Comparison of ENCODE assay signal across 23 cellular contexts in genomic region chr3:74314696-74315095, GRCh38.
DNase-seq lines count a peak whose midpoint lies in the region; ATAC-seq and TF ChIP-seq lines count a peak whose summit lies in the region.
"Had no signal": no experiment of that assay in that cellular context is flagged by ENCODE, and none has a peak within 500 bp of the region (broad histone marks: within the 10 kb centered on the region; RNA-seq: fewer than 3 reads in every experiment).

No MANE protein-coding gene starts in this region.

- H3K14ac ChIP-seq in IMR-90 (replicated peaks; ENCODE audit: low read depth, low read length), result no peak overlapping the region

- H3K79me1 ChIP-seq in IMR-90 (ENCODE audit: low read depth in 1 of 2, low read length in 2 of 2), result no peaks in the 10 kb centered on the region

- H2BK15ac ChIP-seq in IMR-90 (ENCODE audit: low read depth, low read length), result no peak overlapping the region

- no peak overlapping the region for H2AK5ac ChIP-seq in IMR-90 (ENCODE audit: low read depth, low read length)

- dilution Hi-C loops in IMR-90 (cut with HindIII; ENCODE audit: low sequenced_read_pairs, unreplicated experiment), result no loop called here

- no peak overlapping the region for H2BK120ac ChIP-seq in IMR-90 (ENCODE audit: low read depth, low read length)

- H3K36me3 ChIP-seq in IMR-90 (ENCODE audit: control insufficient read depth, insufficient read depth, low read length), result no peaks in the 10 kb centered on the region
- H3K36me3 ChIP-seq in HAP-1 (replicated peaks), result no peaks in the 10 kb centered on the region
- H3K36me3 ChIP-seq: BLaER1 treated with 17β-estradiol and CSF1 and Interleukin-3, amounts not matched to agents 10 nM and 100 nM; SJSA1 had no signal

- H3K4me3 ChIP-seq in IMR-90 (ENCODE audit: insufficient read depth, low read depth, low read length) (no peak overlapping the region), epithelial cell of esophagus (ENCODE audit: low read length) (no peak overlapping the region), HAP-1 (no peak overlapping the region)
- H3K4me3 ChIP-seq: BLaER1 treated with 17β-estradiol and CSF1 and Interleukin-3, amounts not matched to agents 10 nM and 100 nM; PC-9; SJSA1 had no signal

- H2AK9ac ChIP-seq in IMR-90 (replicated peaks; ENCODE audit: low read depth, low read length, poor library complexity), result no peak overlapping the region

- TF ChIP-seq RAD21 in IMR-90 (IDR thresholded peaks at IDR 0.05; ENCODE audit: low read length), result no peak

- no peak overlapping the region for H3K18ac ChIP-seq in IMR-90 (ENCODE audit: low read depth, low read length)

- no peak overlapping the region for H3K56ac ChIP-seq in IMR-90 (ENCODE audit: extremely low read depth, insufficient read depth, low read length)

- no peak for TF ChIP-seq POLR2A in IMR-90 (IDR thresholded peaks at IDR 0.05; ENCODE audit: low read depth, low read length)

- H4K8ac ChIP-seq in IMR-90 (ENCODE audit: low read depth in 2 of 2, low read length in 2 of 2), result no peak overlapping the region

- H4K91ac ChIP-seq in IMR-90 (ENCODE audit: insufficient read depth, low read depth, low read length), result no peak overlapping the region

- no peaks in the 10 kb centered on the region for H3K9me3 ChIP-seq in IMR-90 (ENCODE audit: control insufficient read depth, insufficient read depth, low read length)
- no peaks in the 10 kb centered on the region for H3K9me3 ChIP-seq in HAP-1
- H3K9me3 ChIP-seq: SJSA1 had no signal

- CTCF ChIA-PET in IMR-90 (lab: Yijun Ruan, JAX), result no interaction called here

- no peak overlapping the region for H3K9ac ChIP-seq in IMR-90 (ENCODE audit: low read depth, low read length)
- H3K9ac ChIP-seq: BLaER1 treated with 17β-estradiol and CSF1 and Interleukin-3, amounts not matched to agents 10 nM and 100 nM; KMS-11 had no signal

- H2AFZ ChIP-seq in IMR-90 (replicated peaks; ENCODE audit: low read length, poor library complexity), result no peak overlapping the region
- H2AFZ ChIP-seq: PC-9 had no signal

- H3K4me1 ChIP-seq in IMR-90 (ENCODE audit: control insufficient read depth, insufficient read depth, low read length) (no peaks in the 10 kb centered on the region), HAP-1 (no peaks in the 10 kb centered on the region)
- H3K4me1 ChIP-seq: BLaER1 treated with 17β-estradiol and CSF1 and Interleukin-3, amounts not matched to agents 10 nM and 100 nM; SJSA1 had no signal

- DNase-seq in ELR (ENCODE audit: low read depth) (peak; percentile 3), IMR-90 (peak; percentile 44), epithelial cell of esophagus (ENCODE audit: low read depth) (peak; percentile 5), kidney tubule cell (ENCODE audit: low spot score) (peak; percentile 26), HAP-1 (ENCODE audit: low spot score in 2 of 2) (no peak), NCI-H526 (lab: John Stamatoyannopoulos, UW) (no peak)
- DNase-seq: AML-193; CD4-positive, alpha-beta T cell; GF-D8; NCI-H1092 treated with DMSO at 0.1 percent for 48 hours; NCI-H1436; NCI-H187 treated with DMSO at 0.1 percent for 48 hours; NCI-H2107; NCI-H524; NCI-H774; PC-9; Right ventricle myocardium superior; RPMI8226 had no signal

- H3K9me1 ChIP-seq in IMR-90 (ENCODE audit: insufficient read depth, low read length), result no peaks in the 10 kb centered on the region

- no peak; the same call in 1 of the 2 replicates for ATAC-seq in IMR-90 (ENCODE audit: low read depth)
- ATAC-seq in GM18502 (IDR thresholded peaks at IDR 0.05; ENCODE audit: poor library complexity, unreplicated experiment), result no peak
- ATAC-seq in HG03159 (IDR thresholded peaks at IDR 0.05; ENCODE audit: unreplicated experiment), result no peak

- WGBS in IMR-90 (ENCODE audit: extremely low coverage in 2 of 2, insufficient read length in 1 of 2), 2 experiments, result no CpG with 5 or more reads among the region's 2 CpGs

- POLR2A ChIA-PET in IMR-90 (lab: Charles Lee; ENCODE audit: unreplicated experiment), result no interaction called here

- intact Hi-C loops in IMR-90 (cut with micrococcal nuclease), result no loop called here

- H2BK5ac ChIP-seq in IMR-90 (ENCODE audit: low read depth, low read length, poor library complexity, severe bottlenecking), result no peak overlapping the region

- no peak overlapping the region for H3K4ac ChIP-seq in IMR-90 (ENCODE audit: low read depth, low read length)

- no TSS peak for BruUV-seq in IMR-90 (replicated peaks; lab: Mats Ljungman, UMichigan)

- no peak overlapping the region for H4K5ac ChIP-seq in IMR-90 (ENCODE audit: low read depth, low read length)

- H3K27me3 ChIP-seq in IMR-90 (ENCODE audit: control insufficient read depth, insufficient read depth, low read length) (no peaks in the 10 kb centered on the region), HAP-1 (ENCODE audit: low read depth) (no peaks in the 10 kb centered on the region)
- H3K27me3 ChIP-seq: BLaER1 treated with 17β-estradiol and CSF1 and Interleukin-3, amounts not matched to agents 10 nM and 100 nM; SJSA1 had no signal

- in situ Hi-C loops in IMR-90 (cut with MboI; ENCODE audit: low sequenced_read_pairs), result no loop called here
- in situ Hi-C loops in HAP-1 (cut with MboI; ENCODE audit: low sequenced_read_pairs), result no loop called here

- TF ChIP-seq CTCF in IMR-90 (conservative IDR thresholded peaks at IDR 0.05; ENCODE audit: low read depth, low read length) (no peak), epithelial cell of esophagus (IDR thresholded peaks at IDR 0.05; ENCODE audit: insufficient read depth, low read depth, low read length, missing control alignments) (no peak)

- no peak overlapping the region for H2BK20ac ChIP-seq in IMR-90 (ENCODE audit: low read depth, low read length)

- no peak overlapping the region for H3K27ac ChIP-seq in IMR-90 (ENCODE audit: insufficient read depth, low read length)
- H3K27ac ChIP-seq: BLaER1 treated with 17β-estradiol and CSF1 and Interleukin-3, amounts not matched to agents 10 nM and 100 nM; KMS-11; PC-9; SJSA1 had no signal

- H4K20me1 ChIP-seq in IMR-90 (ENCODE audit: insufficient read depth, low read length), result no peaks in the 10 kb centered on the region
- H4K20me1 ChIP-seq: BLaER1 treated with 17β-estradiol and CSF1 and Interleukin-3, amounts not matched to agents 10 nM and 100 nM had no signal

- no peak overlapping the region for H3K23ac ChIP-seq in IMR-90 (ENCODE audit: low read depth, low read length)

- H3K4me2 ChIP-seq in IMR-90 (ENCODE audit: low read depth, low read length), result no peak overlapping the region
- H3K4me2 ChIP-seq: BLaER1 treated with 17β-estradiol and CSF1 and Interleukin-3, amounts not matched to agents 10 nM and 100 nM; KMS-11; PC-9 had no signal

TF ChIP-seq in IMR-90, 13 proteins besides CTCF, POLR2A, EP300 and RAD21:
- TF ChIP-seq BHLHE40 (IDR thresholded peaks at IDR 0.05; ENCODE audit: low read depth, low read length), result no peak
- TF ChIP-seq ELK1 (IDR thresholded peaks at IDR 0.05; ENCODE audit: borderline replicate concordance, low read depth, low read length), result no peak
- no peak for TF ChIP-seq MAFK (IDR thresholded peaks at IDR 0.05; ENCODE audit: low read depth, low read length)
- no peak for TF ChIP-seq RFX5 (IDR thresholded peaks at IDR 0.05; ENCODE audit: low read depth, low read length)
- no peak for TF ChIP-seq CHD1 (IDR thresholded peaks at IDR 0.05; ENCODE audit: low read depth, low read length)
- TF ChIP-seq MAZ (IDR thresholded peaks at IDR 0.05; ENCODE audit: borderline replicate concordance, low read depth, low read length), result no peak
- TF ChIP-seq USF2 (IDR thresholded peaks at IDR 0.05; ENCODE audit: low read depth, low read length), result no peak

Comparison
In these comparisons a context has a peak if more than half of its experiments do, and no peak if none do; other contexts are left out.
1. DNase-seq: peak in ELR (single experiment), IMR-90 (single experiment), epithelial cell of esophagus (single experiment) and kidney tubule cell (single experiment); none in HAP-1 (0 of 2) and NCI-H526 (0 of 2).